Comparison of ENCODE assay signal across 20 cellular contexts in the genomic region with DNA sequence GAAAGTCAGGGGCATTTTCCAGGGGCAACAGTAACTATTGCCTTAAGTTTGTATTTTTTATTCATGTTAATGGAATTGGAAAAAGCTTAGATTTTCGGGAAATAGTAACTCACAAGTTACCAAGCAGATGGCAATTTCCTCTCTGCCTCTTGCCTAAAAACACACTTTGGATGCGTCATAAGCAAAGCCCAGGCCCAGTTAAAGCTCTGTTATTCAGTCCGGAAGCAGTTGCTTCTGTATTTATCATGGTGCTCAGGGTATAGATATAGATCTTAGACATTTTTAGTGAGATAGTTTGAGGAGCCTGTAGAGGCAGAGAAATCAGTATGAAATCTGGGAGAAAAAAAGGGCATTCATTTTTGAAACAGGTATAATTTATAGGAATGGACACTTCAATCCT.
A peak's percentile ranks its signal among the peaks of the same experiment; 100 is the strongest.
DNase-seq lines count a peak whose midpoint lies in the region; FAIRE-seq and TF ChIP-seq lines count a peak whose summit lies in the region.
"Had no signal": no experiment of that assay in that cellular context is flagged by ENCODE, and none has a peak within 500 bp of the region (broad histone marks: within the 10 kb centered on the region; RNA-seq: fewer than 3 reads in every experiment).

No MANE protein-coding gene starts in this region.

- H3K79me2 ChIP-seq in osteoblast (ENCODE audit: insufficient read depth, low read length): no peaks in the 10 kb centered on the region

- H3K9me3 ChIP-seq in osteoblast (ENCODE audit: low read depth, low read length): peaks cover 8% of the 10 kb centered on the region
- H3K9me3 ChIP-seq: Caco-2 had no signal

- TF ChIP-seq CTCF in AG09309 (IDR thresholded peaks at IDR 0.05; ENCODE audit: control insufficient read depth, insufficient read depth, low read depth, low read length, missing control alignments): no peak
- no peak for TF ChIP-seq CTCF in osteoblast (IDR thresholded peaks at IDR 0.05; ENCODE audit: extremely low read depth, low read depth, low read length)

- no peaks in the 10 kb centered on the region for H3K27me3 ChIP-seq in osteoblast (ENCODE audit: insufficient read depth, low read length)
- H3K27me3 ChIP-seq: BLaER1 treated with 17β-estradiol and CSF1 and Interleukin-3, amounts not matched to agents 10 nM and 100 nM had no signal

- no peak for TF ChIP-seq POLR2A in H54 (IDR thresholded peaks at IDR 0.05; ENCODE audit: low read depth, low read length)

- H3K4me2 ChIP-seq in osteoblast (ENCODE audit: insufficient read depth, low read length): no peak overlapping the region
- H3K4me2 ChIP-seq: A549; BLaER1 treated with 17β-estradiol and CSF1 and Interleukin-3, amounts not matched to agents 10 nM and 100 nM had no signal

- no peak overlapping the region for H2AFZ ChIP-seq in osteoblast (ENCODE audit: low read length)

- no peaks in the 10 kb centered on the region for H4K20me1 ChIP-seq in osteoblast (ENCODE audit: insufficient read depth, low read length)
- H4K20me1 ChIP-seq: BLaER1 treated with 17β-estradiol and CSF1 and Interleukin-3, amounts not matched to agents 10 nM and 100 nM had no signal

- H3K27ac ChIP-seq in osteoblast (ENCODE audit: low read depth, low read length): peak overlapping the region; percentile 39
- H3K27ac ChIP-seq: 22Rv1; A549; BLaER1 treated with 17β-estradiol and CSF1 and Interleukin-3, amounts not matched to agents 10 nM and 100 nM; C4-2B had no signal

- FAIRE-seq in H54 (lab: Jason Lieb, UNC): no peak
- FAIRE-seq: A549, D721Med, G401.6, GM12891, GM19239 had no signal

- peaks cover 3% of the 10 kb centered on the region for H3K4me1 ChIP-seq in osteoblast (ENCODE audit: insufficient read depth, low read length)

- no peaks in the 10 kb centered on the region for H3K36me3 ChIP-seq in osteoblast (ENCODE audit: insufficient read depth, low read length)
- H3K36me3 ChIP-seq: BLaER1 treated with 17β-estradiol and CSF1 and Interleukin-3, amounts not matched to agents 10 nM and 100 nM had no signal

- H3K4me3 ChIP-seq in AG09309 (ENCODE audit: control insufficient read depth, low read depth, low read length): no peak overlapping the region
- no peak overlapping the region for H3K4me3 ChIP-seq in osteoblast (ENCODE audit: insufficient read depth, low read length)
- H3K4me3 ChIP-seq: A549; BLaER1 treated with 17β-estradiol and CSF1 and Interleukin-3, amounts not matched to agents 10 nM and 100 nM had no signal

- DNase-seq in AG09309 (ENCODE audit: low read depth) (peak; percentile 35), HT1080 (ENCODE audit: low read depth) (peak; percentile 45), osteoblast (ENCODE audit: insufficient read length, low spot score, missing footprints) (peak; percentile 69), H54 (ENCODE audit: insufficient read length, low spot score) (no peak), cortex of kidney (lab: John Stamatoyannopoulos, UW) (no peak), NCI-H1694 treated with DMSO at 0.1 percent for 48 hours (lab: John Stamatoyannopoulos, UW) (no peak)
- DNase-seq: Caco-2; Calu3; CD4-positive, alpha-beta T cell; CD8-positive, alpha-beta T cell; DMS79 treated with DMSO at 0.1 percent for 48 hours; GF-D8 had no signal

Comparison
In these comparisons a context has a peak if more than half of its experiments do, and no peak if none do; other contexts are left out.
1. DNase-seq: peak in AG09309 (single experiment), HT1080 (single experiment) and osteoblast (single experiment); none in H54 (single experiment), cortex of kidney (single experiment) and NCI-H1694 treated with DMSO at 0.1 percent for 48 hours (single experiment).